16 cellular contexts compared by ENCODE assay signal in genomic region chr9:128153947-128154695, GRCh38. TPM values are rescaled to one million over a fixed set of nuclear protein-coding genes. Genes with fewer than 3 reads are reported as not detected.
DNase-seq lines count a peak whose midpoint lies in the region; ATAC-seq, FAIRE-seq and TF ChIP-seq lines count a peak whose summit lies in the region.
"Had no signal": no experiment of that assay in that cellular context is flagged by ENCODE, and none has a peak within 500 bp of the region (broad histone marks: within the 10 kb centered on the region; RNA-seq: fewer than 3 reads in every experiment).

No MANE protein-coding gene starts in this region.

- H3K27ac ChIP-seq in K562 (ENCODE audit: extremely low read depth, low read depth, low read length) (no peak overlapping the region), neuronal stem cell (replicated peaks; ENCODE audit: low read length) (no peak overlapping the region)
- H3K27ac ChIP-seq: SJSA1 had no signal

- peak overlapping the region in 1 of 2 experiments; percentile 57; a peak in 2 of 4 replicates for H3K9ac ChIP-seq in K562 (ENCODE audit: insufficient read depth in 1 of 2, low read depth in 2 of 2, low read length in 2 of 2)
- H3K9ac ChIP-seq in neuronal stem cell (ENCODE audit: low read depth, low read length, poor library complexity): no peak overlapping the region

- H2BK15ac ChIP-seq in neuronal stem cell (ENCODE audit: low read length): no peak overlapping the region

- FAIRE-seq in K562 (lab: Jason Lieb, UNC): no peak

- peak overlapping the region; percentile 55 for H2BK5ac ChIP-seq in neuronal stem cell (ENCODE audit: low read length)

- 57% methylated on average over 13 of the region's 13 CpGs for WGBS in K562 (ENCODE audit: insufficient coverage, low coverage, missing lambda C conversion rate)
- no CpG with 5 or more reads among the region's 13 CpGs for WGBS in neuronal stem cell (ENCODE audit: extremely low coverage in 2 of 2, insufficient read length in 2 of 2, insufficient replicate concordance in 1 of 2), 2 donors

- H3K79me2 ChIP-seq in K562 (ENCODE audit: control insufficient read depth, insufficient read depth, low read length): no peaks in the 10 kb centered on the region; the same call in 2 of the 3 replicates

- H3K23ac ChIP-seq in neuronal stem cell (ENCODE audit: low read depth, low read length, poor library complexity): peak overlapping the region; percentile 75

- in situ Hi-C loops in K562 (cut with MboI): no loop called here

- H2AFZ ChIP-seq in K562 (ENCODE audit: low read depth, low read length) (0 out of 2 replicates have a peak overlapping the region, but pooled peaks have one; percentile 9), neuronal stem cell (ENCODE audit: low read length) (peak overlapping the region; percentile 71)

- H3K4me3 Mint-ChIP-seq in Calu3 (ENCODE audit: low read depth, unreplicated experiment): no peak overlapping the region

- H3K27me3 ChIP-seq in K562 (ENCODE audit: control insufficient read depth in 2 of 2, insufficient read depth in 2 of 2, low read length in 2 of 2) (no peaks in the 10 kb centered on the region), neuronal stem cell (ENCODE audit: control insufficient read depth in 3 of 3, insufficient read depth in 3 of 3, low read depth in 1 of 3, low read length in 3 of 3) (no peaks in the 10 kb centered on the region)
- H3K27me3 ChIP-seq: SJSA1 had no signal

- peak overlapping the region; percentile 67 for H3K18ac ChIP-seq in neuronal stem cell (ENCODE audit: low read length)

- no peak overlapping the region for H3K14ac ChIP-seq in neuronal stem cell (ENCODE audit: low read length)

- H3K9me3 Mint-ChIP-seq in Calu3 (ENCODE audit: low read depth, unreplicated experiment): no peaks in the 10 kb centered on the region

- TF ChIP-seq CTCF in Calu3 (IDR thresholded peaks at IDR 0.05; ENCODE audit: unreplicated experiment) (no peak), K562 (IDR thresholded peaks at IDR 0.05 in 2 of 3, conservative IDR thresholded peaks at IDR 0.05 in 1 of 3; ENCODE audit: insufficient read depth in 2 of 3, low read depth in 1 of 3, low read length in 3 of 3) (no peak)

- H2BK12ac ChIP-seq in neuronal stem cell (ENCODE audit: low read length): peak overlapping the region; percentile 64

- peak overlapping the region; percentile 30 for H2AK5ac ChIP-seq in neuronal stem cell (ENCODE audit: low read depth, low read length)

- DNase-seq in Calu3 (peak; percentile 73), K562 (ENCODE audit: extremely low read depth in 1 of 4, low spot score in 3 of 4) (peak in 3 of 4 experiments; percentile 26), neuronal stem cell (ENCODE audit: low spot score) (no peak), middle frontal gyrus (ENCODE audit: extremely low spot score, low spot score) (no peak)
- DNase-seq: MM.1S, NCI-H1105, NCI-H1694 treated with DMSO at 0.1 percent for 48 hours, NCI-H345, NCI-H526 treated with DMSO at 0.1 percent for 48 hours, OCI-M1, RPMI8226 had no signal

- no peak for ATAC-seq in K562
- no peak for ATAC-seq in HG03025 (IDR thresholded peaks at IDR 0.05; ENCODE audit: low FRiP score, unreplicated experiment)
- no peak for ATAC-seq in GM21576 (IDR thresholded peaks at IDR 0.05; ENCODE audit: unreplicated experiment)

- peak overlapping the region; percentile 61 for H2BK120ac ChIP-seq in neuronal stem cell (ENCODE audit: low read depth, low read length)

- POLR2A ChIA-PET in K562 (lab: Yijun Ruan, JAX): interaction anchor here (1.1 kb wide), 1 partner anchor 21 kb away, joined by 3 read pairs; no protein-coding TSS in a partner anchor

- H3K4ac ChIP-seq in neuronal stem cell (ENCODE audit: low read length): peak overlapping the region; percentile 10

- H4K91ac ChIP-seq in neuronal stem cell (ENCODE audit: low read depth, low read length, poor library complexity): peak overlapping the region; percentile 7

- no peaks in the 10 kb centered on the region for H3K9me3 ChIP-seq in K562 (replicated peaks; ENCODE audit: control insufficient read depth, insufficient read depth, low read depth, low read length)
- no peaks in the 10 kb centered on the region for H3K9me3 ChIP-seq in neuronal stem cell (replicated peaks in 1 of 2; ENCODE audit: control insufficient read depth in 2 of 2, insufficient read depth in 1 of 2, low read depth in 1 of 2, low read length in 2 of 2)
- H3K9me3 ChIP-seq: Caco-2, SJSA1 had no signal

- H3K79me1 ChIP-seq in neuronal stem cell (ENCODE audit: low read depth, low read length): peaks cover 3% of the 10 kb centered on the region

- TF ChIP-seq EP300 in K562 (IDR thresholded peaks at IDR 0.05; ENCODE audit: low read length): no peak

- intact Hi-C loops in Calu3 (cut with micrococcal nuclease; ENCODE audit: unreplicated experiment) (no loop called here), K562 (cut with micrococcal nuclease) (no loop called here)

- peaks cover 11% of the 10 kb centered on the region for H3K27me3 Mint-ChIP-seq in Calu3 (ENCODE audit: unreplicated experiment)

- H3K36me3 Mint-ChIP-seq in Calu3 (ENCODE audit: insufficient read depth, unreplicated experiment): peaks cover 88% of the 10 kb centered on the region

- peaks cover 23% of the 10 kb centered on the region for H3K4me1 Mint-ChIP-seq in Calu3 (ENCODE audit: low read depth, unreplicated experiment)

- no TSS peak for BruUV-seq in Calu3 (replicated peaks; lab: Mats Ljungman, UMichigan)
- BruUV-seq in K562 (replicated peaks; lab: Mats Ljungman, UMichigan): no TSS peak

- CTCF ChIA-PET in Calu3 (lab: Charles Lee): interaction anchor here (1.1 kb wide), 1 partner anchor 29 kb away, joined by 4 read pairs; no protein-coding TSS in a partner anchor
- CTCF ChIA-PET in K562 (lab: Yijun Ruan, JAX; ENCODE audit: low intra/inter-chr PET ratio): no interaction called here

- no peak for TF ChIP-seq RAD21 in K562 (CRISPR knock-in tag; conservative IDR thresholded peaks at IDR 0.05 in 1 of 2, IDR thresholded peaks at IDR 0.05 in 1 of 2)

- no peak for TF ChIP-seq POLR2A in K562 (conservative IDR thresholded peaks at IDR 0.05)

- H3K36me3 ChIP-seq in K562 (ENCODE audit: control insufficient read depth, insufficient read depth, low read length): no peaks in the 10 kb centered on the region
- H3K36me3 ChIP-seq in neuronal stem cell (replicated peaks in 1 of 2; ENCODE audit: control insufficient read depth in 2 of 2, insufficient read depth in 2 of 2, low read length in 2 of 2): no peaks in the 10 kb centered on the region
- H3K36me3 ChIP-seq: SJSA1 had no signal

- H3K4me3 ChIP-seq in K562 (no peak overlapping the region), neuronal stem cell (ENCODE audit: low read length in 2 of 2) (no peak overlapping the region)
- H3K4me3 ChIP-seq: SJSA1 had no signal

- H4K8ac ChIP-seq in neuronal stem cell (ENCODE audit: low read depth, low read length): peak overlapping the region; percentile 89

- H3K4me1 ChIP-seq in K562 (replicated peaks in 1 of 2; ENCODE audit: control insufficient read depth in 2 of 2, insufficient read depth in 2 of 2, low read length in 2 of 2) (peaks cover 14 to 55% of the 10 kb centered on the region in 2 experiments), neuronal stem cell (ENCODE audit: control insufficient read depth in 2 of 2, insufficient read depth in 1 of 2, low read depth in 1 of 2, low read length in 2 of 2) (peaks cover 2 to 4% of the 10 kb centered on the region in 2 donors)
- H3K4me1 ChIP-seq: Caco-2 had no signal

- peaks cover 8% of the 10 kb centered on the region for H3K9me1 ChIP-seq in K562 (ENCODE audit: control insufficient read depth, insufficient read depth, low read length)

- H3K27ac Mint-ChIP-seq in Calu3 (ENCODE audit: unreplicated experiment): peak overlapping the region; percentile 33

- no peaks in the 10 kb centered on the region for H4K20me1 ChIP-seq in K562 (replicated peaks; ENCODE audit: control insufficient read depth, insufficient read depth, low read length)

- H3K4me2 ChIP-seq in K562 (ENCODE audit: insufficient read depth, low read length) (no peak overlapping the region), neuronal stem cell (ENCODE audit: insufficient read depth, low read length, poor library complexity, severe bottlenecking) (no peak overlapping the region)

RNA-seq across cellular contexts. Expression of gene LCN2, which starts 4.9 kb away (rescaled TPM):
- 2,733 and 4,208 TPM in 2 replicates for total RNA-seq in Calu3 (2022)
- 0.58 and 2.0 TPM in 2 replicates for total RNA-seq in K562 (2011; cell fraction: chromatin; rRNA removed; ENCODE audit: low replicate concordance)
- 1.1 and 1.3 TPM in 2 replicates for total RNA-seq in K562 (2011; cell fraction: nucleolus; rRNA removed)
- total RNA-seq in K562 (2011; cell fraction: nucleoplasm; rRNA removed): 1.7 TPM in 1 of 2 replicates, not detected in the other
- 0.20 and 0.54 TPM in 2 replicates for total RNA-seq in K562 (2014; rRNA removed)
- 0.47 TPM in 1 of 2 replicates, not detected in the other for total RNA-seq in K562 (2014; rRNA removed; fragmentation: Illumina TruSeq; extraction: Trizol)
- total RNA-seq in K562 (2015; rRNA removed; fragmentation: Illumina TruSeq; extraction: Trizol): not detected in 2 replicates
- 0.40 and 0.72 TPM in 2 replicates for total RNA-seq in K562 (2021)
- polyA plus RNA-seq in K562 (2011; rRNA removed): 0.60 and 1.2 TPM in 2 replicates
- polyA plus RNA-seq in K562 (2011; cell fraction: cytosol; rRNA removed): 0.40 and 0.69 TPM in 2 replicates
- 3.3 and 4.8 TPM in 2 replicates for polyA plus RNA-seq in K562 (2011; cell fraction: nucleus; rRNA removed)
- 0.16 and 0.37 TPM in 2 replicates for polyA plus RNA-seq in K562 (2012)
- polyA plus RNA-seq in K562 (2014; fragmentation: Illumina TruSeq; extraction: Trizol): 0.22 and 1.0 TPM in 2 replicates
- polyA plus RNA-seq in K562 (2014; fragmentation: Nextera tagmentation; extraction: Ambion mirVana): under 1 TPM; 0.10 to 0.11 TPM
- polyA plus RNA-seq in K562 (2014; rRNA removed): 0.21 and 0.65 TPM in 2 replicates
- polyA minus RNA-seq in K562 (2011; rRNA and poly(A)+ RNA removed): 1.2 and 1.4 TPM in 2 replicates
- polyA minus RNA-seq in K562 (2011; cell fraction: cytosol; rRNA and poly(A)+ RNA removed): not detected in 2 replicates
- polyA minus RNA-seq in K562 (2011; cell fraction: nucleus; rRNA and poly(A)+ RNA removed): not detected in 2 replicates
- polyA plus RNA-seq in neuronal stem cell (2013, experiment 1 of 2): 0.08 TPM
- polyA plus RNA-seq in neuronal stem cell (2013, experiment 2 of 2): 0.10 TPM
- total RNA-seq: A673, Caco-2, SJSA1 had no signal

RNA-seq across cellular contexts. Expression of gene BBLN, which starts 5.9 kb away (rescaled TPM):
- total RNA-seq in Calu3 (2022) (77.6 and 82.3 TPM in 2 replicates), K562 (2014; rRNA removed) (331 and 433 TPM in 2 replicates), K562 (2014; rRNA removed; fragmentation: Illumina TruSeq; extraction: Trizol) (11.5 and 11.9 TPM in 2 replicates), K562 (2015; rRNA removed; fragmentation: Illumina TruSeq; extraction: Trizol) (109 and 123 TPM in 2 replicates), K562 (2021) (172 and 177 TPM in 2 replicates)
- 24.5 and 53.9 TPM in 2 replicates for total RNA-seq in K562 (2011; cell fraction: chromatin; rRNA removed; ENCODE audit: low replicate concordance)
- total RNA-seq in K562 (2011; cell fraction: nucleolus; rRNA removed): 72.0 and 78.0 TPM in 2 replicates
- 65.8 and 106 TPM in 2 replicates for total RNA-seq in K562 (2011; cell fraction: nucleoplasm; rRNA removed)
- polyA plus RNA-seq in K562 (2011; rRNA removed) (87.1 and 125 TPM in 2 replicates), K562 (2014; fragmentation: Illumina TruSeq; extraction: Trizol) (30.1 and 181 TPM in 2 replicates), K562 (2014; fragmentation: Nextera tagmentation; extraction: Ambion mirVana) (10 to 100 TPM in 1 of 2 experiments, 1 to 10 TPM in 1; 4.2 to 13.7 TPM), K562 (2014; rRNA removed) (191 and 213 TPM in 2 replicates)
- polyA plus RNA-seq in K562 (2011; cell fraction: cytosol; rRNA removed): 256 and 738 TPM in 2 replicates
- 139 and 249 TPM in 2 replicates for polyA plus RNA-seq in K562 (2011; cell fraction: nucleus; rRNA removed)
- 180 and 393 TPM in 2 replicates for polyA plus RNA-seq in K562 (2012)
- polyA minus RNA-seq in K562 (2011; rRNA and poly(A)+ RNA removed): 19.8 and 21.1 TPM in 2 replicates
- 74.5 and 112 TPM in 2 replicates for polyA minus RNA-seq in K562 (2011; cell fraction: cytosol; rRNA and poly(A)+ RNA removed)
- 29.6 and 47.0 TPM in 2 replicates for polyA minus RNA-seq in K562 (2011; cell fraction: nucleus; rRNA and poly(A)+ RNA removed)
- polyA plus RNA-seq in neuronal stem cell (2013, experiment 1 of 2): 95.6 TPM
- polyA plus RNA-seq in neuronal stem cell (2013, experiment 2 of 2): 101 TPM

RNA-seq across cellular contexts. Expression of gene PTGES2, which starts 26.6 kb away (rescaled TPM):
- total RNA-seq in Calu3 (2022) (121 and 137 TPM in 2 replicates), K562 (2014; rRNA removed) (196 and 257 TPM in 2 replicates), K562 (2014; rRNA removed; fragmentation: Illumina TruSeq; extraction: Trizol) (34.3 and 50.3 TPM in 2 replicates), K562 (2015; rRNA removed; fragmentation: Illumina TruSeq; extraction: Trizol) (98.9 and 102 TPM in 2 replicates), K562 (2021) (135 and 137 TPM in 2 replicates)
- total RNA-seq in K562 (2011; cell fraction: chromatin; rRNA removed; ENCODE audit: low replicate concordance): 91.2 and 285 TPM in 2 replicates
- total RNA-seq in K562 (2011; cell fraction: nucleolus; rRNA removed): 223 and 287 TPM in 2 replicates
- 132 and 134 TPM in 2 replicates for total RNA-seq in K562 (2011; cell fraction: nucleoplasm; rRNA removed)
- polyA plus RNA-seq in K562 (2011; rRNA removed) (90.1 and 106 TPM in 2 replicates), K562 (2014; fragmentation: Illumina TruSeq; extraction: Trizol) (89.2 and 128 TPM in 2 replicates), K562 (2014; fragmentation: Nextera tagmentation; extraction: Ambion mirVana) (1 to 10 TPM; 2.4 to 6.2 TPM), K562 (2014; rRNA removed) (128 and 149 TPM in 2 replicates)
- 92.2 and 177 TPM in 2 replicates for polyA plus RNA-seq in K562 (2011; cell fraction: cytosol; rRNA removed)
- 244 and 370 TPM in 2 replicates for polyA plus RNA-seq in K562 (2011; cell fraction: nucleus; rRNA removed)
- 94.0 and 96.2 TPM in 2 replicates for polyA plus RNA-seq in K562 (2012)
- 49.5 and 74.8 TPM in 2 replicates for polyA minus RNA-seq in K562 (2011; rRNA and poly(A)+ RNA removed)
- polyA minus RNA-seq in K562 (2011; cell fraction: cytosol; rRNA and poly(A)+ RNA removed): 57.2 and 75.5 TPM in 2 replicates
- 73.1 and 77.3 TPM in 2 replicates for polyA minus RNA-seq in K562 (2011; cell fraction: nucleus; rRNA and poly(A)+ RNA removed)
- 19.0 TPM for polyA plus RNA-seq in neuronal stem cell (2013, experiment 1 of 2)
- polyA plus RNA-seq in neuronal stem cell (2013, experiment 2 of 2): 21.6 TPM

RNA-seq across cellular contexts. Expression of gene CIZ1, which starts 37.3 kb away (rescaled TPM):
- total RNA-seq in Calu3 (2022) (85.8 and 93.7 TPM in 2 replicates), K562 (2014; rRNA removed) (127 and 164 TPM in 2 replicates), K562 (2014; rRNA removed; fragmentation: Illumina TruSeq; extraction: Trizol) (55.4 and 57.1 TPM in 2 replicates), K562 (2015; rRNA removed; fragmentation: Illumina TruSeq; extraction: Trizol) (83.7 and 87.8 TPM in 2 replicates), K562 (2021) (329 and 330 TPM in 2 replicates)
- total RNA-seq in K562 (2011; cell fraction: chromatin; rRNA removed; ENCODE audit: low replicate concordance): 263 and 434 TPM in 2 replicates
- total RNA-seq in K562 (2011; cell fraction: nucleolus; rRNA removed): 204 and 208 TPM in 2 replicates
- 222 and 230 TPM in 2 replicates for total RNA-seq in K562 (2011; cell fraction: nucleoplasm; rRNA removed)
- polyA plus RNA-seq in K562 (2011; rRNA removed) (82.1 and 168 TPM in 2 replicates), K562 (2014; fragmentation: Illumina TruSeq; extraction: Trizol) (244 and 291 TPM in 2 replicates), K562 (2014; fragmentation: Nextera tagmentation; extraction: Ambion mirVana) (10 to 100 TPM in 1 of 2 experiments, 1 to 10 TPM in 1; 6.6 to 12.6 TPM), K562 (2014; rRNA removed) (161 and 175 TPM in 2 replicates)
- polyA plus RNA-seq in K562 (2011; cell fraction: cytosol; rRNA removed): 139 and 188 TPM in 2 replicates
- polyA plus RNA-seq in K562 (2011; cell fraction: nucleus; rRNA removed): 284 and 400 TPM in 2 replicates
- polyA plus RNA-seq in K562 (2012): 220 and 374 TPM in 2 replicates
- polyA minus RNA-seq in K562 (2011; rRNA and poly(A)+ RNA removed): 76.1 and 76.4 TPM in 2 replicates
- polyA minus RNA-seq in K562 (2011; cell fraction: cytosol; rRNA and poly(A)+ RNA removed): 115 and 157 TPM in 2 replicates
- polyA minus RNA-seq in K562 (2011; cell fraction: nucleus; rRNA and poly(A)+ RNA removed): 42.3 and 58.8 TPM in 2 replicates
- polyA plus RNA-seq in neuronal stem cell (2013, experiment 1 of 2): 120 TPM
- 119 TPM for polyA plus RNA-seq in neuronal stem cell (2013, experiment 2 of 2)

RNA-seq across cellular contexts. Expression of gene DNM1, which starts 49.1 kb away (rescaled TPM):
- total RNA-seq in Calu3 (2022) (30.8 and 40.0 TPM in 2 replicates), K562 (2014; rRNA removed) (6.6 and 7.9 TPM in 2 replicates), K562 (2014; rRNA removed; fragmentation: Illumina TruSeq; extraction: Trizol) (4.5 and 5.2 TPM in 2 replicates), K562 (2015; rRNA removed; fragmentation: Illumina TruSeq; extraction: Trizol) (8.4 and 9.1 TPM in 2 replicates), K562 (2021) (20.7 and 23.1 TPM in 2 replicates)
- total RNA-seq in K562 (2011; cell fraction: chromatin; rRNA removed; ENCODE audit: low replicate concordance): 88.0 and 181 TPM in 2 replicates
- 88.4 and 99.1 TPM in 2 replicates for total RNA-seq in K562 (2011; cell fraction: nucleolus; rRNA removed)
- 92.3 and 124 TPM in 2 replicates for total RNA-seq in K562 (2011; cell fraction: nucleoplasm; rRNA removed)
- polyA plus RNA-seq in K562 (2011; rRNA removed) (9.5 and 33.1 TPM in 2 replicates), K562 (2014; fragmentation: Illumina TruSeq; extraction: Trizol) (10.0 and 15.5 TPM in 2 replicates), K562 (2014; fragmentation: Nextera tagmentation; extraction: Ambion mirVana) (under 1 TPM; 0.39 to 0.58 TPM), K562 (2014; rRNA removed) (17.6 TPM in 2 replicates)
- 7.7 and 11.1 TPM in 2 replicates for polyA plus RNA-seq in K562 (2011; cell fraction: cytosol; rRNA removed)
- 108 and 126 TPM in 2 replicates for polyA plus RNA-seq in K562 (2011; cell fraction: nucleus; rRNA removed)
- polyA plus RNA-seq in K562 (2012): 15.9 and 25.7 TPM in 2 replicates
- 19.1 and 29.6 TPM in 2 replicates for polyA minus RNA-seq in K562 (2011; rRNA and poly(A)+ RNA removed)
- 6.7 and 22.4 TPM in 2 replicates for polyA minus RNA-seq in K562 (2011; cell fraction: cytosol; rRNA and poly(A)+ RNA removed)
- polyA minus RNA-seq in K562 (2011; cell fraction: nucleus; rRNA and poly(A)+ RNA removed): 55.2 and 137 TPM in 2 replicates
- 46.5 TPM for polyA plus RNA-seq in neuronal stem cell (2013, experiment 1 of 2)
- polyA plus RNA-seq in neuronal stem cell (2013, experiment 2 of 2): 48.3 TPM

Comparison
In these comparisons a context has a peak if more than half of its experiments do, and no peak if none do; other contexts are left out.
1. DNase-seq: peak in Calu3 (single experiment) and K562 (3 of 4); none in neuronal stem cell (single experiment) and middle frontal gyrus (single experiment).
2. RNA of gene LCN2, which starts 4.9 kb away (total RNA-seq): 2,733 to 4,208 TPM in Calu3; 0.20 to 2.0 TPM in K562; every median in the first group is over 100 times any median in the second.